ENCODE assay signal across 17 cellular contexts in the genomic region with DNA sequence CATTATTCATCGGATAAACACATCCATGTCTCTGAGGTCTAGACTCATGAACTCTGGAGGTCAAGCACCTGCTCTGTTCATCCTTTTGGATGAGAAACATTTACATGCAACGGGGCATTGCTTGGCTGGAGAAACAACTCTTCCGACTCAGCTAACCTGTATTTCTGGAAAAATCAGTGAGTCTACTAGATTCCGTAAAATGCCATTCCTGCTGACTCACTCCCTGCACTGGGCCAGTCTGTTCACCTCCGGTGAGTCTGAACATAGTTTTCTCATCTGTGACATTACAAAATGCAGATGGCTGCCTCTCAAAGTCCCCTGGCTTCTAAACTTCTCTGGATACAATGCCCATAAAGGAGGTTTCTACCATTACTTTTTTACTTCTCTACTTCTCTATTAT.
DNase-seq lines count a peak whose midpoint lies in the region; ATAC-seq, FAIRE-seq and TF ChIP-seq lines count a peak whose summit lies in the region.
"Had no signal": no experiment of that assay in that cellular context is flagged by ENCODE, and none has a peak within 500 bp of the region (broad histone marks: within the 10 kb centered on the region; RNA-seq: fewer than 3 reads in every experiment).

No MANE protein-coding gene starts in this region.

- WGBS in H1 (ENCODE audit: extremely low coverage in 1 of 2, insufficient coverage in 1 of 2, insufficient read length in 1 of 2, insufficient replicate concordance in 2 of 2, low coverage in 1 of 2, low lambda C conversion rate in 2 of 2, missing lambda C conversion rate in 1 of 2), 2 experiments: 90% methylated on average over 5 of the region's 5 CpGs; no CpG with 5 or more reads in 1 of the 2 experiments

- intact Hi-C loops in lower lobe of right lung (cut with DNase I): no loop called here

- no peak overlapping the region for H2BK20ac ChIP-seq in H1 (ENCODE audit: low read length)

- H3K4me3 ChIP-seq in LNCaP clone FGC (ENCODE audit: low read depth, low read length) (no peak overlapping the region), H1 (ENCODE audit: extremely low read depth in 1 of 4, insufficient read depth in 2 of 4, low read depth in 3 of 4, low read length in 4 of 4) (no peak overlapping the region), lower lobe of right lung (no peak overlapping the region)
- H3K4me3 ChIP-seq: mucosa of descending colon had no signal

- no peak overlapping the region for H3K14ac ChIP-seq in H1 (ENCODE audit: insufficient read length)

- H2AFZ ChIP-seq in H1 (ENCODE audit: low read length): peak overlapping the region; percentile 71; the same call in 1 of the 2 replicates
- H2AFZ ChIP-seq: parathyroid adenoma had no signal

- no peak overlapping the region for H2BK120ac ChIP-seq in H1 (replicated peaks; ENCODE audit: low read depth, low read length)

- no peaks in the 10 kb centered on the region for H3K27me3 ChIP-seq in H1 (replicated peaks in 1 of 4; ENCODE audit: control insufficient read depth in 3 of 4, extremely low read depth in 1 of 4, insufficient read depth in 3 of 4, low read length in 3 of 4)
- no peaks in the 10 kb centered on the region for H3K27me3 ChIP-seq in lower lobe of right lung (ENCODE audit: low read depth)

- CTCF ChIA-PET in H1 (lab: Charles Lee; ENCODE audit: partially characterized antibody): interaction anchor here (1.1 kb wide), 1 partner anchor 10 kb away, joined by 3 read pairs; no protein-coding TSS in a partner anchor

- H3K4ac ChIP-seq in H1 (replicated peaks; ENCODE audit: insufficient read length, low read depth, low read length): no peak overlapping the region

- no peak overlapping the region for H4K5ac ChIP-seq in H1 (ENCODE audit: insufficient read length, low read depth, low read length)

- TF ChIP-seq EP300 in H1 (IDR thresholded peaks at IDR 0.05; ENCODE audit: borderline replicate concordance in 1 of 2, low read depth in 2 of 2, low read length in 2 of 2): no peak

- TF ChIP-seq POLR2A in H1 (IDR thresholded peaks at IDR 0.05; ENCODE audit: control extremely low read depth in 1 of 2, low read depth in 2 of 2, low read length in 2 of 2): no peak

- H3K79me1 ChIP-seq in H1 (ENCODE audit: low read depth, low read length): no peaks in the 10 kb centered on the region

- H3K18ac ChIP-seq in H1 (ENCODE audit: extremely low read depth, low read length): no peak overlapping the region

- H2BK5ac ChIP-seq in H1 (ENCODE audit: low read depth, low read length): no peak overlapping the region

- no peaks in the 10 kb centered on the region for H3K23me2 ChIP-seq in H1 (ENCODE audit: low read depth, low read length)

- H2BK12ac ChIP-seq in H1 (ENCODE audit: low read depth, low read length): no peak overlapping the region

- H3K56ac ChIP-seq in H1 (replicated peaks; ENCODE audit: insufficient read length, low read depth, low read length): no peak overlapping the region

- H3K27ac ChIP-seq in H1 (ENCODE audit: low read depth, low read length): no peak overlapping the region
- no peak overlapping the region for H3K27ac ChIP-seq in lower lobe of right lung
- H3K27ac ChIP-seq: parathyroid adenoma, WERI-Rb-1 had no signal

- H3K23ac ChIP-seq in H1 (ENCODE audit: insufficient read length): no peak overlapping the region

- TF ChIP-seq CTCF in LNCaP clone FGC (IDR thresholded peaks at IDR 0.05; ENCODE audit: control insufficient read depth, extremely low read depth, insufficient read depth) (no peak), H1 (IDR thresholded peaks at IDR 0.05; ENCODE audit: control extremely low read depth in 1 of 3, insufficient read depth in 1 of 3, low read depth in 1 of 3, low read length in 3 of 3) (no peak), lower lobe of right lung (IDR thresholded peaks at IDR 0.05) (no peak), omental fat pad (IDR thresholded peaks at IDR 0.05) (no peak)

- ATAC-seq in lower lobe of right lung (peak; percentile 57 to 65), GM21717 (IDR thresholded peaks at IDR 0.05; ENCODE audit: unreplicated experiment) (no peak), omental fat pad (ENCODE audit: low FRiP score) (no peak)
- ATAC-seq in stimulated activated naive CD8-positive, alpha-beta T cell treated with anti-CD3 and anti-CD28 coated beads, Interleukin-15, Interleukin-2, amounts not matched to agents 100 U/mL and 50 U/mL, for 24 hours: no peak
- ATAC-seq: mucosa of descending colon had no signal

- H4K8ac ChIP-seq in H1 (ENCODE audit: extremely low read depth, insufficient read depth, low read length): no peak overlapping the region

- TF ChIP-seq RAD21 in H1 (IDR thresholded peaks at IDR 0.05 in 1 of 2, conservative IDR thresholded peaks at IDR 0.05 in 1 of 2; ENCODE audit: low read depth in 2 of 2, low read length in 2 of 2): no peak

- H4K91ac ChIP-seq in H1 (replicated peaks; ENCODE audit: insufficient read length, low read length): no peak overlapping the region

- no peaks in the 10 kb centered on the region for H3K9me3 ChIP-seq in H1 (ENCODE audit: insufficient read depth in 2 of 2, low read depth in 1 of 2, low read length in 1 of 2)
- H3K9me3 ChIP-seq in lower lobe of right lung: no peaks in the 10 kb centered on the region
- H3K9me3 ChIP-seq: mucosa of descending colon had no signal

- DNase-seq in A172 (ENCODE audit: low spot score) (peak; percentile 15), LNCaP clone FGC (ENCODE audit: low read depth) (peak; percentile 74), H1 (ENCODE audit: low read depth in 1 of 2, low spot score in 2 of 2) (no peak), lower lobe of right lung (no peak), omental fat pad (ENCODE audit: low spot score) (no peak)
- DNase-seq in stimulated activated CD4-positive, alpha-beta T cell treated with anti-CD3 and anti-CD28 coated beads, Interleukin-12 subunit alpha, Interleukin-12 subunit beta, amount 100 ng/mL, for 4 hours: no peak
- no peak for DNase-seq in stimulated activated naive CD8-positive, alpha-beta T cell treated with anti-CD3 and anti-CD28 coated beads, Interleukin-15, Interleukin-2, amounts not matched to agents 100 U/mL and 50 U/mL, for 24 hours
- DNase-seq: 8988T; effector CD8-positive, alpha-beta T cell; foreskin fibroblast; Karpas-422; mucosa of descending colon; NCI-H1694 treated with DMSO at 0.1 percent for 48 hours; NCI-H510A; WERI-Rb-1 had no signal

- no peak overlapping the region for H3K9ac ChIP-seq in H1 (replicated peaks in 1 of 4; ENCODE audit: extremely low read depth in 1 of 4, low read depth in 3 of 4, low read length in 3 of 4)
- H3K9ac ChIP-seq: parathyroid adenoma had no signal

- POLR2A ChIA-PET in H1 (lab: Charles Lee; ENCODE audit: partially characterized antibody): no interaction called here

- no peak overlapping the region for H2BK15ac ChIP-seq in H1 (ENCODE audit: low read length)

- H3K36me3 ChIP-seq in H1 (ENCODE audit: control insufficient read depth in 2 of 4, insufficient read depth in 4 of 4, low read length in 3 of 4) (no peaks in the 10 kb centered on the region), lower lobe of right lung (no peaks in the 10 kb centered on the region)
- H3K36me3 ChIP-seq: WERI-Rb-1 had no signal

- H3K4me1 ChIP-seq in H1 (replicated peaks in 1 of 4; ENCODE audit: control insufficient read depth in 3 of 4, insufficient read depth in 4 of 4, low read length in 3 of 4): no peaks in the 10 kb centered on the region
- H3K4me1 ChIP-seq in lower lobe of right lung: no peaks in the 10 kb centered on the region
- H3K4me1 ChIP-seq: parathyroid adenoma had no signal

- FAIRE-seq in H1 (lab: Jason Lieb, UNC): no peak

- no peak overlapping the region for H2AK5ac ChIP-seq in H1 (ENCODE audit: low read depth, low read length)

- H3K4me2 ChIP-seq in H1 (ENCODE audit: insufficient read depth in 1 of 2, low read depth in 2 of 2, low read length in 2 of 2): no peak overlapping the region

- no peaks in the 10 kb centered on the region for H4K20me1 ChIP-seq in H1 (replicated peaks in 1 of 2; ENCODE audit: control insufficient read depth in 1 of 2, insufficient read depth in 2 of 2, low read length in 2 of 2)

- H3K79me2 ChIP-seq in H1 (ENCODE audit: control insufficient read depth in 1 of 2, insufficient read depth in 2 of 2, low read length in 2 of 2): no peaks in the 10 kb centered on the region
- H3K79me2 ChIP-seq: parathyroid adenoma had no signal

TF ChIP-seq in H1, 55 proteins besides CTCF, POLR2A, EP300 and RAD21 (continues in another document):
- TF ChIP-seq RFX5 (IDR thresholded peaks at IDR 0.05; ENCODE audit: borderline replicate concordance, low read depth, low read length): no peak
- TF ChIP-seq JUN (IDR thresholded peaks at IDR 0.05; ENCODE audit: low read depth, low read length): no peak
- TF ChIP-seq POLR2AphosphoS5 (IDR thresholded peaks at IDR 0.05; ENCODE audit: low read depth, low read length): no peak
- no peak for TF ChIP-seq TAF7 (optimal IDR thresholded peaks at IDR 0.05; ENCODE audit: borderline replicate concordance, low read depth, low read length)
- no peak for TF ChIP-seq EGR1 (IDR thresholded peaks at IDR 0.05; ENCODE audit: borderline replicate concordance, low read depth, low read length)
- no peak for TF ChIP-seq CHD2 (IDR thresholded peaks at IDR 0.05; ENCODE audit: low read length)
- TF ChIP-seq SIRT6 (IDR thresholded peaks at IDR 0.05; ENCODE audit: low read length): no peak
- TF ChIP-seq SUZ12 (IDR thresholded peaks at IDR 0.05; ENCODE audit: low read length): no peak

Comparison
In these comparisons a context has a peak if more than half of its experiments do, and no peak if none do; other contexts are left out.
1. DNase-seq: peak in A172 (single experiment) and LNCaP clone FGC (single experiment); none in H1 (0 of 2), lower lobe of right lung (single experiment), stimulated activated CD4-positive, alpha-beta T cell treated with anti-CD3 and anti-CD28 coated beads, Interleukin-12 subunit alpha, Interleukin-12 subunit beta, amount 100 ng/mL, for 4 hours (single experiment), stimulated activated naive CD8-positive, alpha-beta T cell treated with anti-CD3 and anti-CD28 coated beads, Interleukin-15, Interleukin-2, amounts not matched to agents 100 U/mL and 50 U/mL, for 24 hours (single experiment) and omental fat pad (single experiment).
2. ATAC-seq: peak in lower lobe of right lung (2 of 2); none in stimulated activated naive CD8-positive, alpha-beta T cell treated with anti-CD3 and anti-CD28 coated beads, Interleukin-15, Interleukin-2, amounts not matched to agents 100 U/mL and 50 U/mL, for 24 hours (single experiment), GM21717 (single experiment) and omental fat pad (single experiment).